Comparison of ENCODE assay signal across 23 cellular contexts in genomic region chr9:123954921-123955320, GRCh38. TPM values are rescaled to one million over a fixed set of nuclear protein-coding genes. Genes with fewer than 3 reads are reported as not detected.
DNase-seq lines count a peak whose midpoint lies in the region; ATAC-seq, FAIRE-seq and TF ChIP-seq lines count a peak whose summit lies in the region.
"Had no signal": no experiment of that assay in that cellular context is flagged by ENCODE, and none has a peak within 500 bp of the region (broad histone marks: within the 10 kb centered on the region; RNA-seq: fewer than 3 reads in every experiment).

No MANE protein-coding gene starts in this region.

- peaks cover 7% of the 10 kb centered on the region for H3K27me3 ChIP-seq in adipocyte (replicated peaks; ENCODE audit: control insufficient read depth, insufficient read depth, low read length)
- H3K27me3 ChIP-seq in sigmoid colon = peaks cover 0 to 6% (median 6%) of the 10 kb centered on the region in 3 donors
- H3K27me3 ChIP-seq in ascending aorta = no peaks in the 10 kb centered on the region

- H3K9ac ChIP-seq in adipocyte (ENCODE audit: low read length) = no peak overlapping the region

- POLR2A ChIA-PET in A549 (lab: Yijun Ruan, JAX) = no interaction called here

- DNase-seq in A549 (ENCODE audit: low read depth in 1 of 2, low spot score in 1 of 2) (no peak), HCEC 1CT (peak; percentile 44), adipocyte (ENCODE audit: low read depth) (peak; percentile 75), hepatic stellate cell (ENCODE audit: low spot score) (peak; percentile 19), sigmoid colon (no peak), globus pallidus (ENCODE audit: low spot score) (no peak), epidermal melanocyte (ENCODE audit: insufficient read length, low spot score) (no peak), ascending aorta (ENCODE audit: low spot score in 2 of 2) (no peak)
- DNase-seq: activated CD8-positive, alpha-beta memory T cell treated with anti-CD3 and anti-CD28 coated beads, Interleukin-2, amount 50 U/mL, for 4 hours; activated effector memory CD4-positive, alpha-beta T cell treated with Interleukin-2 at 50 U/mL for 16 hours; amygdala; CD8-positive, alpha-beta memory T cell; DND-41; effector CD8-positive, alpha-beta T cell; KG1; left colon; stimulated activated CD4-positive, alpha-beta T cell treated with anti-CD3 and anti-CD28 coated beads, Interleukin-15, amount 100 ng/mL, for 24 hours had no signal

- FAIRE-seq in A549 (lab: Jason Lieb, UNC) = no peak
- FAIRE-seq: frontal cortex had no signal

- TF ChIP-seq CTCF in A549 (IDR thresholded peaks at IDR 0.05) (no peak), sigmoid colon (IDR thresholded peaks at IDR 0.05) (no peak), ascending aorta (IDR thresholded peaks at IDR 0.05) (no peak)

- no peak overlapping the region for H3K4me3 ChIP-seq in A549
- H3K4me3 ChIP-seq in adipocyte (ENCODE audit: low read length) = no peak overlapping the region
- no peak overlapping the region for H3K4me3 ChIP-seq in sigmoid colon
- no peak overlapping the region for H3K4me3 ChIP-seq in ascending aorta
- H3K4me3 ChIP-seq: tibial nerve had no signal

- 77% methylated on average over 6 of the region's 6 CpGs for WGBS in A549 (ENCODE audit: missing lambda C conversion rate)
- WGBS in sigmoid colon, 2 donors = 61 to 70% methylated on average over 6 of the region's 6 CpGs

- H3K4me1 ChIP-seq in A549 = peaks cover 11% of the 10 kb centered on the region; the same call in 1 of the 3 replicates
- peaks cover 21% of the 10 kb centered on the region for H3K4me1 ChIP-seq in adipocyte (ENCODE audit: control insufficient read depth, insufficient read depth, low read length)
- no peaks in the 10 kb centered on the region for H3K4me1 ChIP-seq in sigmoid colon
- H3K4me1 ChIP-seq in ascending aorta = no peaks in the 10 kb centered on the region
- H3K4me1 ChIP-seq: tibial nerve had no signal

- CTCF ChIA-PET in A549 (lab: Yijun Ruan, JAX) = interaction anchor here (1.8 kb wide), 1 partner anchor 12 kb away, joined by 4 read pairs; no protein-coding TSS in a partner anchor

- intact Hi-C loops in sigmoid colon (cut with DNase I) (no loop called here), ascending aorta (cut with DNase I) (no loop called here)

- H3K36me3 ChIP-seq in adipocyte (ENCODE audit: control insufficient read depth, insufficient read depth, low read length, severe bottlenecking) (no peaks in the 10 kb centered on the region), sigmoid colon (no peaks in the 10 kb centered on the region), ascending aorta (no peaks in the 10 kb centered on the region)
- H3K36me3 ChIP-seq: tibial nerve had no signal

- TF ChIP-seq RAD21 in A549 (conservative IDR thresholded peaks at IDR 0.05 in 1 of 2, IDR thresholded peaks at IDR 0.05 in 1 of 2) = no peak

- H3K4me2 ChIP-seq in A549 = no peak overlapping the region

- H3K9me3 ChIP-seq in A549 (no peaks in the 10 kb centered on the region; the same call in 2 of the 3 replicates), adipocyte (ENCODE audit: control insufficient read depth, low read length) (peaks cover 12% of the 10 kb centered on the region), sigmoid colon (no peaks in the 10 kb centered on the region), ascending aorta (no peaks in the 10 kb centered on the region)

- ATAC-seq in A549 = no peak
- ATAC-seq: left colon; Panc1; stimulated activated memory B cell treated with anti-CD40 and anti-IgM and Interleukin-4, amounts not matched to agents 10 μg/mL and 1 μg/mL and 100 μg/mL, for 72 hours had no signal

- H3K27ac ChIP-seq in A549 (no peak overlapping the region), sigmoid colon (no peak overlapping the region), ascending aorta (no peak overlapping the region)
- H3K27ac ChIP-seq: tibial nerve had no signal

- TF ChIP-seq POLR2A in A549 (IDR thresholded peaks at IDR 0.05; ENCODE audit: low read length) = no peak
- TF ChIP-seq POLR2A in sigmoid colon (IDR thresholded peaks at IDR 0.05) = no peak

- TF ChIP-seq EP300 in A549 (IDR thresholded peaks at IDR 0.05) = no peak
- TF ChIP-seq EP300 in sigmoid colon (IDR thresholded peaks at IDR 0.05) = no peak

TF ChIP-seq in A549, 52 proteins besides CTCF, POLR2A, EP300 and RAD21:
- TF ChIP-seq CEBPB (IDR thresholded peaks at IDR 0.05) = peak; percentile 96 to 98
- no peak for TF ChIP-seq HOXB5 (CRISPR knock-in tag; IDR thresholded peaks at IDR 0.05)
- TF ChIP-seq FOSL2 (IDR thresholded peaks at IDR 0.05) = no peak
- TF ChIP-seq FOSL2 (CRISPR knock-in tag; IDR thresholded peaks at IDR 0.05) = 0 out of 2 replicates have a peak, but pooled peaks have one; percentile 7

RNA-seq across cellular contexts. Expression of gene DENND1A, which starts 25.0 kb away (rescaled TPM):
- 21.9 and 22.1 TPM in 2 replicates for polyA plus RNA-seq in A549 (2011; rRNA removed)
- 13.7 and 17.2 TPM in 2 replicates for polyA plus RNA-seq in A549 (2012; cell fraction: cytosol; rRNA removed)
- 16.6 and 21.5 TPM in 2 replicates for polyA plus RNA-seq in A549 (2012; cell fraction: nucleus; rRNA removed)
- polyA plus RNA-seq in A549 (2017; fragmentation: RNase III; extraction: RNeasy Plus Mini Kit Qiagen cat#74134 plus additional on column Dnase treatment) = 14.9 to 15.6 TPM (median 15.1 TPM) in 3 replicates
- polyA minus RNA-seq in A549 (2011; rRNA and poly(A)+ RNA removed) = 66.5 and 71.0 TPM in 2 replicates
- 10 to 100 TPM; 12.8 to 33.2 (median 14.8) TPM for total RNA-seq in sigmoid colon
- 10 to 100 TPM; 19.2 to 21.6 (median 19.7) TPM for polyA plus RNA-seq in sigmoid colon
- 37.3 TPM for total RNA-seq in ascending aorta

RNA-seq across cellular contexts. Expression of gene LHX2, which starts 56.6 kb away (rescaled TPM):
- 2.4 and 2.9 TPM in 2 replicates for polyA plus RNA-seq in A549 (2011; rRNA removed)
- 8.7 and 11.5 TPM in 2 replicates for polyA plus RNA-seq in A549 (2012; cell fraction: cytosol; rRNA removed)
- polyA plus RNA-seq in A549 (2012; cell fraction: nucleus; rRNA removed) = 11.0 and 12.4 TPM in 2 replicates
- polyA plus RNA-seq in A549 (2017; fragmentation: RNase III; extraction: RNeasy Plus Mini Kit Qiagen cat#74134 plus additional on column Dnase treatment) = 4.1 to 4.6 TPM (median 4.4 TPM) in 3 replicates
- 2.0 and 4.1 TPM in 2 replicates for polyA minus RNA-seq in A549 (2011; rRNA and poly(A)+ RNA removed)
- 1 to 10 TPM in 1 of 4 donors, not detected in 3; 3.3 TPM for total RNA-seq in sigmoid colon
- polyA plus RNA-seq in sigmoid colon = not detected
- not detected for total RNA-seq in ascending aorta
- total RNA-seq: CD8-positive, alpha-beta memory T cell; left colon; mononuclear cell; renal cortical epithelial cell; tibial nerve had no signal
- polyA plus RNA-seq: CD8-positive, alpha-beta memory T cell had no signal

Comparison
In these comparisons a context has a peak if more than half of its experiments do, and no peak if none do; other contexts are left out.
1. DNase-seq: peak in HCEC 1CT (single experiment), adipocyte (single experiment) and hepatic stellate cell (single experiment); none in A549 (0 of 2), sigmoid colon (single experiment), globus pallidus (single experiment), epidermal melanocyte (single experiment) and ascending aorta (0 of 2).